In the genomic region with DNA sequence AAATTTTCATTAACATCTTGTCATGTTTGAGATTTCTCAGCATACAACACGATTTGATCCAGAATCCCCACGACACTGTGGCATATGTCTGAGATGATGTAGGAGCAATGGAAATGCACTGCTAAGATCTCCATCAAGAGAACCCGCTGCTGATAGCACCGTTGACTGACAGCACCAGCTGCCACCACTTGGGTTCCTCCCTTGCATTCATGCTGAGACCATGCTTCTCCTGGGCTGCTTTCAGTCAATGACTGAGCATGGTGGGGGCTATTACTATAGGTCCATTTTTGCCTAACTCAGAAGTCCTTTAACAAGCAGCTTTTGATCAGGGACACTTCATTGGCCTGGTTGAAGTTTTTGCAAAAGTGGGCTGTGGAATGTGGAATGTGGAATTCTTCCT, we compare ENCODE assay signal across 19 cellular contexts.
"Had no signal": no experiment of that assay in that cellular context is flagged by ENCODE, and none has a peak within 500 bp of the region (broad histone marks: within the 10 kb centered on the region; RNA-seq: fewer than 3 reads in every experiment).

No MANE protein-coding gene starts in this region.

- H3K27me3 ChIP-seq: colonic mucosa, esophagus muscularis mucosa, right atrium auricular region, tibial artery, vagina had no signal

- H3K9me3 Mint-ChIP-seq: activated CD4-positive, alpha-beta T cell treated with anti-CD3 and anti-CD28 coated beads, Interleukin-2, amount 10 ng/mL, durations not matched to agents 7 days and 5 days; activated naive CD4-positive, alpha-beta T cell treated with anti-CD3 and anti-CD28 coated beads, Interleukin-2, amount 50 U/mL, for 72 hours; activated T-cell treated with anti-CD3 and anti-CD28 coated beads, Interleukin-2, amount 50 U/mL, for 72 hours had no signal

- H3K36me3 Mint-ChIP-seq: activated naive CD4-positive, alpha-beta T cell treated with anti-CD3 and anti-CD28 coated beads, Interleukin-2, amount 50 U/mL, for 72 hours; memory B cell had no signal

- FAIRE-seq: small intestine had no signal

- H3K4me1 Mint-ChIP-seq: activated CD4-positive, alpha-beta T cell treated with anti-CD3 and anti-CD28 coated beads, Interleukin-2, amount 10 ng/mL, durations not matched to agents 7 days and 5 days; memory B cell had no signal

- H3K4me1 ChIP-seq: colonic mucosa, esophagus muscularis mucosa, left ventricle myocardium inferior, right atrium auricular region, tibial artery, vagina had no signal

- ATAC-seq: activated naive CD4-positive, alpha-beta T cell treated with anti-CD3 and anti-CD28 coated beads, Interleukin-2, amount 50 U/mL, for 72 hours; activated T-cell treated with anti-CD3 and anti-CD28 coated beads, Interleukin-2, amount 50 U/mL, for 72 hours had no signal

- H3K4me3 ChIP-seq: colonic mucosa, esophagus muscularis mucosa, left ventricle myocardium inferior, right atrium auricular region, tibial artery, vagina had no signal

- DNase-seq: activated CD4-positive, alpha-beta T cell treated with anti-CD3 and anti-CD28 coated beads, Interleukin-2, amount 10 ng/mL, durations not matched to agents 7 days and 5 days; activated CD4-positive, CD25-positive, alpha-beta regulatory T cell; activated CD8-positive, alpha-beta memory T cell treated with anti-CD3 and anti-CD28 coated beads, Interleukin-2, amount 50 U/mL, for 48 hours; activated gamma-delta T cell; activated T-cell treated with anti-CD3 and anti-CD28 coated beads, Interleukin-2, amount 50 U/mL, for 72 hours; colonic mucosa; hypothalamus; left ventricle myocardium inferior; nephron progenitor cell; occipital lobe; small intestine; stimulated activated CD4-positive, alpha-beta T cell treated with anti-CD3 and anti-CD28 coated beads, Interleukin-4, amount 100 ng/mL, for 24 hours; stimulated activated naive CD4-positive, alpha-beta T cell; tibial artery had no signal

- H3K27ac ChIP-seq: colonic mucosa, esophagus muscularis mucosa, left ventricle myocardium inferior, right atrium auricular region, tibial artery, vagina had no signal

- H3K27me3 Mint-ChIP-seq: activated CD4-positive, alpha-beta T cell treated with anti-CD3 and anti-CD28 coated beads, Interleukin-2, amount 10 ng/mL, durations not matched to agents 7 days and 5 days had no signal

- H3K36me3 ChIP-seq: colonic mucosa, esophagus muscularis mucosa, left ventricle myocardium inferior, right atrium auricular region, tibial artery, vagina had no signal

- H3K4me3 Mint-ChIP-seq: activated CD4-positive, alpha-beta T cell treated with anti-CD3 and anti-CD28 coated beads, Interleukin-2, amount 10 ng/mL, durations not matched to agents 7 days and 5 days; activated T-cell treated with anti-CD3 and anti-CD28 coated beads, Interleukin-2, amount 50 U/mL, for 72 hours; memory B cell; nephron progenitor cell had no signal

- H3K9me3 ChIP-seq: colonic mucosa, esophagus muscularis mucosa, left ventricle myocardium inferior, right atrium auricular region, tibial artery, vagina had no signal

- H3K27ac Mint-ChIP-seq: activated CD4-positive, alpha-beta T cell treated with anti-CD3 and anti-CD28 coated beads, Interleukin-2, amount 10 ng/mL, durations not matched to agents 7 days and 5 days; activated naive CD4-positive, alpha-beta T cell treated with anti-CD3 and anti-CD28 coated beads, Interleukin-2, amount 50 U/mL, for 72 hours; activated T-cell treated with anti-CD3 and anti-CD28 coated beads, Interleukin-2, amount 50 U/mL, for 72 hours; memory B cell; nephron progenitor cell had no signal
